ENCODE assay signal across 8 cellular contexts in the genomic region with DNA sequence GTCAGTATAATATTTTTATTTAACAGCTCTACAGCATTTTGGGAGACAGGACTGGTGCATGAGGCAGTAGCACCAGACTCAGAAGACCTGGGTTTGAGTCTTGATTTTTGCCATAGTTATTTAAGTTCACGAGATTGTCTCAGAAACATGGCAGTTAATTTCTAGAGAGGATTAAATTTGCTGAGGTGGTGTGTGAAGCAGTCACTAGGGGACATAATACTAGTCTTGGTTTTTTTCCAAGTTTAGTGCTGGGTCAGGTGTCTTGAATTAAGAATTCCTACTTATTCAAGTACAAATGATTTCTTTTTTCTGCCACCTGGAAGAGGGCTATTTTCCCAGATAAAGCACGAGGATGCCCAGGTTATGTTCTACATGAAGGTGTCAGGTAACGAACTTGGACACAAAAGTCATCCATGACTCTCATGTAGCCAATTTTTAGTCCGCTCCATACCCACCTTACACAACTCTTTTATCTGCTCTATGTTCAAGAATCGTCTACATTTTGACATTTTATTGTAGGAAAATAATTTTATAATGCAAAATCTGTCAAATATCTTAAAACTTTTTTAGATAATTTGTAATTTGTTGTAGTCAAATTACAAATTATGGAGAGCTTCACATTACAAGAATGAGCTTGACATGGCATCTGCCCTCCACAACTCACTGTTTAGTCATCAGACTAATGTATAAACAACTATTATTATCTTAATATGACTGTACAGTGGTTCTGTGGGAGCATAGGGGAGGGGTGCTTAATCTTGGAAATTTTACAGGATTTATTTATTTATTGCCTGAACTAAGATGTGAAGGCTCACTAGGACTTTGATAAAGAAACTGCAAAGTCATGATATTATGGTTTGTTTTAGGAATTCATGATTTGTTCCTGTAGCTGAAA. TPM values are rescaled to one million over a fixed set of nuclear protein-coding genes. Genes with fewer than 3 reads are reported as not detected.
A peak's percentile ranks its signal among the peaks of the same experiment; 100 is the strongest.
DNase-seq lines count a peak whose midpoint lies in the region; ATAC-seq lines count a peak whose summit lies in the region.

No MANE protein-coding gene starts in this region.

- ATAC-seq in activated T-helper 17 cell treated with anti-CD3 and anti-CD28 coated beads, Interleukin-2, amount 50 U/mL, for 72 hours (replicated peaks), result no peak
- ATAC-seq in stimulated activated memory B cell treated with anti-CD40 and anti-IgM and Interleukin-4, amounts not matched to agents 10 μg/mL and 1 μg/mL and 100 μg/mL, for 72 hours, result no peak
- ATAC-seq in HG03565 (IDR thresholded peaks at IDR 0.05; ENCODE audit: unreplicated experiment), result no peak
- ATAC-seq in GM21786 (IDR thresholded peaks at IDR 0.05; ENCODE audit: unreplicated experiment), result no peak

- peak overlapping the region; percentile 75 for H3K4me3 ChIP-seq in CD8-positive, alpha-beta memory T cell (ENCODE audit: low read length)
- peak overlapping the region; percentile 97 for H3K4me3 ChIP-seq in HUES6 (ENCODE audit: low read depth, low read length)
- peak overlapping the region; percentile 75 for H3K4me3 ChIP-seq in iPS-18a (ENCODE audit: low read length)

- peaks cover 0 to 6% of the 10 kb centered on the region in 2 donors for H3K27me3 Mint-ChIP-seq in CD8-positive, alpha-beta memory T cell
- H3K27me3 Mint-ChIP-seq in activated T-helper 17 cell treated with anti-CD3 and anti-CD28 coated beads, Interleukin-2, amount 50 U/mL, for 72 hours, result no peaks in the 10 kb centered on the region
- H3K27me3 Mint-ChIP-seq in stimulated activated memory B cell treated with anti-CD40 and anti-IgM and Interleukin-4, amounts not matched to agents 10 μg/mL and 1 μg/mL and 100 μg/mL, for 72 hours, result no peaks in the 10 kb centered on the region

- no peaks in the 10 kb centered on the region for H3K27me3 ChIP-seq in CD8-positive, alpha-beta memory T cell (ENCODE audit: insufficient read depth, low read length, poor library complexity, severe bottlenecking)
- H3K27me3 ChIP-seq in HUES6 (ENCODE audit: control insufficient read depth, insufficient read depth, low read length) (no peaks in the 10 kb centered on the region), iPS-18a (ENCODE audit: control insufficient read depth, insufficient read depth, low read length) (no peaks in the 10 kb centered on the region)

- no peaks in the 10 kb centered on the region for H3K9me3 ChIP-seq in CD8-positive, alpha-beta memory T cell (ENCODE audit: low read length)
- H3K9me3 ChIP-seq in HUES6 (ENCODE audit: control insufficient read depth, insufficient read depth, low read depth, low read length), result no peaks in the 10 kb centered on the region
- no peaks in the 10 kb centered on the region for H3K9me3 ChIP-seq in iPS-18a (ENCODE audit: control insufficient read depth, low read depth, low read length)

- peaks cover 63 to 80% (median 72%) of the 10 kb centered on the region in 3 donors for H3K4me1 Mint-ChIP-seq in CD8-positive, alpha-beta memory T cell
- H3K4me1 Mint-ChIP-seq in activated T-helper 17 cell treated with anti-CD3 and anti-CD28 coated beads, Interleukin-2, amount 50 U/mL, for 72 hours, result peaks cover 19% of the 10 kb centered on the region
- peaks cover 41% of the 10 kb centered on the region for H3K4me1 Mint-ChIP-seq in stimulated activated memory B cell treated with anti-CD40 and anti-IgM and Interleukin-4, amounts not matched to agents 10 μg/mL and 1 μg/mL and 100 μg/mL, for 72 hours

- peaks cover 5 to 59% (median 9%) of the 10 kb centered on the region in 3 donors for H3K36me3 Mint-ChIP-seq in CD8-positive, alpha-beta memory T cell
- peaks cover 81% of the 10 kb centered on the region for H3K36me3 Mint-ChIP-seq in activated T-helper 17 cell treated with anti-CD3 and anti-CD28 coated beads, Interleukin-2, amount 50 U/mL, for 72 hours (ENCODE audit: low read depth)
- H3K36me3 Mint-ChIP-seq in stimulated activated memory B cell treated with anti-CD40 and anti-IgM and Interleukin-4, amounts not matched to agents 10 μg/mL and 1 μg/mL and 100 μg/mL, for 72 hours, result peaks cover 30% of the 10 kb centered on the region

- H3K4me1 ChIP-seq in CD8-positive, alpha-beta memory T cell (ENCODE audit: insufficient read depth, low read length), result peaks cover 53% of the 10 kb centered on the region
- H3K4me1 ChIP-seq in HUES6 (ENCODE audit: control insufficient read depth, insufficient read depth, low read length) (peaks cover 5% of the 10 kb centered on the region), iPS-18a (ENCODE audit: control insufficient read depth, low read depth, low read length) (peaks cover 16% of the 10 kb centered on the region)

- peaks cover 5% of the 10 kb centered on the region for H3K36me3 ChIP-seq in CD8-positive, alpha-beta memory T cell (ENCODE audit: insufficient read depth, low read length)
- H3K36me3 ChIP-seq in HUES6 (ENCODE audit: control insufficient read depth, insufficient read depth, low read length), result peaks cover 43% of the 10 kb centered on the region
- H3K36me3 ChIP-seq in iPS-18a (ENCODE audit: control insufficient read depth, low read depth, low read length), result peaks cover 31% of the 10 kb centered on the region

- peak overlapping the region; percentile 96 for H3K27ac ChIP-seq in CD8-positive, alpha-beta memory T cell (ENCODE audit: low read depth, low read length)
- peak overlapping the region; percentile 100; the same call in 1 of the 2 replicates for H3K27ac ChIP-seq in HUES6 (ENCODE audit: low read depth, low read length)
- peak overlapping the region; percentile 12 for H3K27ac ChIP-seq in iPS-18a (ENCODE audit: low read length)

- CTCF ChIA-PET in CD8-positive, alpha-beta memory T cell (lab: Charles Lee), result interaction anchor here (1.1 to 2.4 kb wide), 2 partner anchors 8 to 198 kb away, joined by 5 to 11 read pairs; no protein-coding TSS in a partner anchor

- H3K4me3 Mint-ChIP-seq in CD8-positive, alpha-beta memory T cell, result peak overlapping the region; percentile 99 to 100 (median 100)
- H3K4me3 Mint-ChIP-seq in activated T-helper 17 cell treated with anti-CD3 and anti-CD28 coated beads, Interleukin-2, amount 50 U/mL, for 72 hours, result peak overlapping the region; percentile 91
- peak overlapping the region; percentile 99 for H3K4me3 Mint-ChIP-seq in stimulated activated memory B cell treated with anti-CD40 and anti-IgM and Interleukin-4, amounts not matched to agents 10 μg/mL and 1 μg/mL and 100 μg/mL, for 72 hours

- H3K9ac ChIP-seq in HUES6 (ENCODE audit: low read length) (peak overlapping the region; percentile 100), iPS-18a (ENCODE audit: low read length) (peak overlapping the region; percentile 99)

- H3K9me3 Mint-ChIP-seq in CD8-positive, alpha-beta memory T cell, result no peaks in the 10 kb centered on the region
- no peaks in the 10 kb centered on the region for H3K9me3 Mint-ChIP-seq in activated T-helper 17 cell treated with anti-CD3 and anti-CD28 coated beads, Interleukin-2, amount 50 U/mL, for 72 hours
- no peaks in the 10 kb centered on the region for H3K9me3 Mint-ChIP-seq in stimulated activated memory B cell treated with anti-CD40 and anti-IgM and Interleukin-4, amounts not matched to agents 10 μg/mL and 1 μg/mL and 100 μg/mL, for 72 hours

- H3K27ac Mint-ChIP-seq in CD8-positive, alpha-beta memory T cell, result peak overlapping the region; percentile 99 to 100 (median 100)
- H3K27ac Mint-ChIP-seq in activated T-helper 17 cell treated with anti-CD3 and anti-CD28 coated beads, Interleukin-2, amount 50 U/mL, for 72 hours, result peak overlapping the region; percentile 100
- H3K27ac Mint-ChIP-seq in stimulated activated memory B cell treated with anti-CD40 and anti-IgM and Interleukin-4, amounts not matched to agents 10 μg/mL and 1 μg/mL and 100 μg/mL, for 72 hours, result peak overlapping the region; percentile 99

- POLR2A ChIA-PET in CD8-positive, alpha-beta memory T cell (lab: Charles Lee), result interaction anchor here (0.6 to 2.7 kb wide), 2 partner anchors 72 to 198 kb away, joined by 9 to 19 read pairs; no protein-coding TSS in a partner anchor

- no peak for DNase-seq in CD8-positive, alpha-beta memory T cell
- no peak for DNase-seq in GM19238 (ENCODE audit: insufficient read length, low spot score)

RNA-seq across cellular contexts. Expression of a gene that starts 1.6 kb away (rescaled TPM):
- 10 to 100 TPM; 84.7 to 92.3 TPM for total RNA-seq in CD8-positive, alpha-beta memory T cell
- polyA plus RNA-seq in CD8-positive, alpha-beta memory T cell, result 157 TPM
- total RNA-seq in activated T-helper 17 cell treated with anti-CD3 and anti-CD28 coated beads, Interleukin-2, amount 50 U/mL, for 72 hours, result 10 to 100 TPM; 69.6 to 71.0 TPM

Comparison
In these comparisons a context has a peak if more than half of its experiments do, and no peak if none do; other contexts are left out.
1. H3K27ac ChIP-seq: peak in every context shown above with its lines; median percentile 100 in HUES6; 96 in CD8-positive, alpha-beta memory T cell; 12 in iPS-18a.